Comparison of ENCODE assay signal across 1 cellular context in the genomic region with DNA sequence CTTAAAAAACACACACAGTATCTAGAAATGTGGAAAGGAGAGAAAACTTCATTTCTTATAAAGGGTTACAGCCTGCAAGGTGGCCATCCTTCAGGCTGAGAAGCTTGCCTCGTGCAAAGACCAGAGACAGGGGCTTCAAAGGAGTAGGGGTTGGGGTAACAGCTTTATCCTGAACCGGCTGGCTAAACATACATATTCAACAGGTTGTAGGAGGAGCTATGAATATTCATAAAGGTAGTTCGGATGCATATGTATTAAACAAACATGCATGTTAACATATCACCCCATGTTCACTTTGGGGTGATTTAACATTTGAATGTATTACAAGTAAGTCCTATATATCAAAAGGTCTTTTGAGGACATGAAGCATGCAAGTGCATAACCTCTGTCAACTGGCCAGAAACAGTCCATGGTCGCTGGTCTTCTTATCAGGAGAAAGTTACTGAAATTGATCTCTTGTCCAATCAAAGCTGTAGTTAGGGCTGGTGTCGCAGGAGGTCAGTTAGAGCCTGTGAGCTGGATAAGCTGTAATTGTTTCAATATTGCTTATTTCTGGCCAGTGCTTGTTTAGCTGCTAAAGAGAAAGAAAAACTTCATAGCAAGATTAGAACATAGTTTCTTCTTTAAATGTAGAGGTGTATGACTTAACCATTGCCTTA.
TF ChIP-seq lines count a peak whose summit lies in the region.

No MANE protein-coding gene starts in this region.

TF ChIP-seq in HepG2, 621 proteins besides CTCF, POLR2A, EP300 and RAD21 (continued from another document):
- TF ChIP-seq, protein P1, sequence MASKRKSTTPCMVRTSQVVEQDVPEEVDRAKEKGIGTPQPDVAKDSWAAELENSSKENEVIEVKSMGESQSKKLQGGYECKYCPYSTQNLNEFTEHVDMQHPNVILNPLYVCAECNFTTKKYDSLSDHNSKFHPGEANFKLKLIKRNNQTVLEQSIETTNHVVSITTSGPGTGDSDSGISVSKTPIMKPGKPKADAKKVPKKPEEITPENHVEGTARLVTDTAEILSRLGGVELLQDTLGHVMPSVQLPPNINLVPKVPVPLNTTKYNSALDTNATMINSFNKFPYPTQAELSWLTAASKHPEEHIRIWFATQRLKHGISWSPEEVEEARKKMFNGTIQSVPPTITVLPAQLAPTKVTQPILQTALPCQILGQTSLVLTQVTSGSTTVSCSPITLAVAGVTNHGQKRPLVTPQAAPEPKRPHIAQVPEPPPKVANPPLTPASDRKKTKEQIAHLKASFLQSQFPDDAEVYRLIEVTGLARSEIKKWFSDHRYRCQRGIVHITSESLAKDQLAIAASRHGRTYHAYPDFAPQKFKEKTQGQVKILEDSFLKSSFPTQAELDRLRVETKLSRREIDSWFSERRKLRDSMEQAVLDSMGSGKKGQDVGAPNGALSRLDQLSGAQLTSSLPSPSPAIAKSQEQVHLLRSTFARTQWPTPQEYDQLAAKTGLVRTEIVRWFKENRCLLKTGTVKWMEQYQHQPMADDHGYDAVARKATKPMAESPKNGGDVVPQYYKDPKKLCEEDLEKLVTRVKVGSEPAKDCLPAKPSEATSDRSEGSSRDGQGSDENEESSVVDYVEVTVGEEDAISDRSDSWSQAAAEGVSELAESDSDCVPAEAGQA (IDR thresholded peaks at IDR 0.05; ENCODE audit: low read depth): no peak
- TF ChIP-seq, protein P1 (CRISPR knock-in tag; IDR thresholded peaks at IDR 0.05; ENCODE audit: borderline replicate concordance): no peak
- no peak for TF ChIP-seq ZSCAN21 (CRISPR knock-in tag; IDR thresholded peaks at IDR 0.05; ENCODE audit: borderline replicate concordance)
- TF ChIP-seq ZNF839 (CRISPR knock-in tag; IDR thresholded peaks at IDR 0.05; ENCODE audit: borderline replicate concordance): no peak
- TF ChIP-seq ZFP90 (CRISPR knock-in tag; IDR thresholded peaks at IDR 0.05; ENCODE audit: borderline replicate concordance): no peak
